8 cellular contexts compared by ENCODE assay signal in genomic region chr2:199955339-199956061, GRCh38. TPM values are rescaled to one million over a fixed set of nuclear protein-coding genes. Genes with fewer than 3 reads are reported as not detected.
DNase-seq lines count a peak whose midpoint lies in the region; ATAC-seq and TF ChIP-seq lines count a peak whose summit lies in the region.

MAIP1 (plus strand) TSS chr2:199955582; CDS start chr2:199955799, 217 bp downstream.
TYW5 (minus strand) TSS chr2:199955491; CDS start chr2:199955470, 21 bp downstream.

- DNase-seq in GM10266 (ENCODE audit: extremely low spot score), result peak; percentile 72
- peak; percentile 41 for DNase-seq in NCI-H1048 (lab: John Stamatoyannopoulos, UW)
- peak; percentile 87 for DNase-seq in glomerular visceral epithelial cell (ENCODE audit: extremely low spot score)
- peak; percentile 92 for DNase-seq in osteoblast (ENCODE audit: insufficient read length, low spot score, missing footprints)
- peak; percentile 19 for DNase-seq in thoracic aorta (ENCODE audit: low spot score)

- no peaks in the 10 kb centered on the region for H3K27me3 Mint-ChIP-seq in activated naive CD4-positive, alpha-beta T cell treated with anti-CD3 and anti-CD28 coated beads, Interleukin-2, amount 50 U/mL, for 24 hours

- H3K4me1 Mint-ChIP-seq in activated naive CD4-positive, alpha-beta T cell treated with anti-CD3 and anti-CD28 coated beads, Interleukin-2, amount 50 U/mL, for 24 hours, result peaks cover 53% of the 10 kb centered on the region

- TF ChIP-seq CTCF in GM10266 (IDR thresholded peaks at IDR 0.05; ENCODE audit: control insufficient read depth, insufficient read depth, low read depth, missing control alignments), result peak; percentile 21
- peak; percentile 17 for TF ChIP-seq CTCF in osteoblast (IDR thresholded peaks at IDR 0.05; ENCODE audit: extremely low read depth, low read depth, low read length)
- TF ChIP-seq CTCF in thoracic aorta (IDR thresholded peaks at IDR 0.05), result peak; percentile 26

- H3K36me3 ChIP-seq in osteoblast (ENCODE audit: insufficient read depth, low read length) (peaks cover 17% of the 10 kb centered on the region), thoracic aorta (peaks cover under 1% of the 10 kb centered on the region)

- H3K9me3 ChIP-seq in osteoblast (ENCODE audit: low read depth, low read length), result no peaks in the 10 kb centered on the region
- H3K9me3 ChIP-seq in thoracic aorta, result no peaks in the 10 kb centered on the region

- H3K4me3 ChIP-seq in osteoblast (ENCODE audit: insufficient read depth, low read length) (peak within 1 kb of the TSS; percentile 96), thoracic aorta (peak within 1 kb of the TSS; percentile 82)

- H3K27ac ChIP-seq in osteoblast (ENCODE audit: low read depth, low read length) (peak within 1 kb of the TSS; percentile 76), thoracic aorta (peak within 1 kb of the TSS; percentile 73 to 90)

- no peaks in the 10 kb centered on the region for H3K9me3 Mint-ChIP-seq in activated naive CD4-positive, alpha-beta T cell treated with anti-CD3 and anti-CD28 coated beads, Interleukin-2, amount 50 U/mL, for 24 hours

- peak within 1 kb of the TSS; percentile 99 for H3K4me2 ChIP-seq in osteoblast (ENCODE audit: insufficient read depth, low read length)

- peaks cover 3% of the 10 kb centered on the region for H3K36me3 Mint-ChIP-seq in activated naive CD4-positive, alpha-beta T cell treated with anti-CD3 and anti-CD28 coated beads, Interleukin-2, amount 50 U/mL, for 24 hours

- H2AFZ ChIP-seq in osteoblast (ENCODE audit: low read length), result peak within 1 kb of the TSS; percentile 99

- H3K27me3 ChIP-seq in osteoblast (ENCODE audit: insufficient read depth, low read length), result no peaks in the 10 kb centered on the region
- H3K27me3 ChIP-seq in thoracic aorta (replicated peaks; ENCODE audit: insufficient read depth), result no peaks in the 10 kb centered on the region

- H3K4me1 ChIP-seq in osteoblast (ENCODE audit: insufficient read depth, low read length) (peaks cover 18% of the 10 kb centered on the region), thoracic aorta (ENCODE audit: control insufficient read depth in 1 of 2, low read depth in 2 of 2) (peaks cover 27 to 34% of the 10 kb centered on the region in 2 donors)

- peak within 1 kb of the TSS; percentile 99 for H3K4me3 Mint-ChIP-seq in activated naive CD4-positive, alpha-beta T cell treated with anti-CD3 and anti-CD28 coated beads, Interleukin-2, amount 50 U/mL, for 24 hours

- no peaks in the 10 kb centered on the region for H4K20me1 ChIP-seq in osteoblast (ENCODE audit: insufficient read depth, low read length)

- peaks cover 79% of the 10 kb centered on the region for H3K79me2 ChIP-seq in osteoblast (ENCODE audit: insufficient read depth, low read length)

- peak within 1 kb of the TSS; percentile 95 for H3K27ac Mint-ChIP-seq in activated naive CD4-positive, alpha-beta T cell treated with anti-CD3 and anti-CD28 coated beads, Interleukin-2, amount 50 U/mL, for 24 hours

- ATAC-seq in HG02588 (IDR thresholded peaks at IDR 0.05; ENCODE audit: unreplicated experiment) (peak; percentile 83), SK-N-SH treated with all-trans-retinoic acid at 6 μM for 48 hours (peak; percentile 95), thoracic aorta (ENCODE audit: insufficient number of reproducible peaks, low FRiP score, low read depth) (peak; percentile 75)

TF ChIP-seq in SK-N-SH treated with all-trans-retinoic acid at 6 μM for 48 hours, 23 proteins besides CTCF, POLR2A, EP300 and RAD21:
- peak; percentile 76; the same call in 1 of the 2 replicates for TF ChIP-seq POU6F1 (CRISPR knock-in tag; IDR thresholded peaks at IDR 0.05; ENCODE audit: borderline replicate concordance, low read depth)
- no peak for TF ChIP-seq PATZ1 (CRISPR knock-in tag; IDR thresholded peaks at IDR 0.05; ENCODE audit: borderline replicate concordance)

RNA-seq across cellular contexts. Expression of gene MAIP1, which starts in this region (rescaled TPM):
- 26.8 and 33.3 TPM in 2 replicates for total RNA-seq in osteoblast
- 1 to 10 TPM; 4.2 to 8.6 TPM for total RNA-seq in thoracic aorta

RNA-seq across cellular contexts. Expression of gene TYW5, which starts in this region (rescaled TPM):
- total RNA-seq in osteoblast, result 7.6 and 8.3 TPM in 2 replicates
- total RNA-seq in thoracic aorta, result 1 to 10 TPM; 5.3 to 9.8 TPM

Comparison
In these comparisons a context has a peak if more than half of its experiments do, and no peak if none do; other contexts are left out.
1. Peak in every context shown above with its lines: DNase-seq, ATAC-seq, H3K4me3 ChIP-seq and H3K27ac ChIP-seq.
2. DNase-seq: peak in every context shown above with its lines; median percentile 92 in osteoblast; 87 in glomerular visceral epithelial cell; 72 in GM10266; 41 in NCI-H1048; 19 in thoracic aorta.